29 cellular contexts compared by ENCODE assay signal in the genomic region with DNA sequence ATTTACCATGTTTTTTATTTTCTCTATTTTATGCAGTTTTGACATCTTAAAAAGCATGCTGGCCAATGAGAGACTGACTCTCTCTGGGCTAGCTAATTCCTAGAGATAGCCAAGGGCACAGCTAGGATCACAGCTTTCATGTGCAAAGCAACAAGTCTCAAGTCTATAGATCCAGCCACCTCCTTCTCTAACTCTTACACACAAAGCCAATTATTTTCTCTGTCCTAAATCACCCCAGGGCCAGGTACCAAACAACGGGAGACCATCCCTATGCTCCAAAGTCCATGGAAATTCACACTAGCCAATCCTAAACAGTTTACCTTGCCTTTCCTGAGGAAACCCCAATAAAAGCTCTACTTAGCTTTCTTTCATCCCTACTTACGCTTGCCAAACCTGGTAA. TPM values are rescaled to one million over a fixed set of nuclear protein-coding genes. Genes with fewer than 3 reads are reported as not detected.
"Had no signal": no experiment of that assay in that cellular context is flagged by ENCODE, and none has a peak within 500 bp of the region (broad histone marks: within the 10 kb centered on the region; RNA-seq: fewer than 3 reads in every experiment).

No MANE protein-coding gene starts in this region.

- H3K4me3 Mint-ChIP-seq: activated CD4-positive, alpha-beta T cell treated with anti-CD3 and anti-CD28 coated beads for 36 hours; activated CD8-positive, alpha-beta memory T cell treated with anti-CD3 and anti-CD28 coated beads, Interleukin-2, amount 10 ng/mL, durations not matched to agents 7 days and 5 days; activated CD8-positive, alpha-beta T cell treated with anti-CD3 and anti-CD28 coated beads, Interleukin-2, amount 10 ng/mL, durations not matched to agents 7 days and 5 days; activated naive CD8-positive, alpha-beta T cell; central memory CD8-positive, alpha-beta T cell; dendritic cell treated with granulocyte-macrophage colony-stimulating factor and Interleukin-4, amounts not matched to agents 40 ng/mL and 50 ng/mL, for 4 days; naive thymus-derived CD8-positive, alpha-beta T cell; neural crest cell; stimulated activated effector memory CD8-positive, alpha-beta T cell treated with anti-CD3 and anti-CD28 coated beads, Interleukin-12 subunit alpha, Interleukin-12 subunit beta, amount 100 ng/mL, for 72 hours; stimulated activated naive CD8-positive, alpha-beta T cell treated with anti-CD3 and anti-CD28 coated beads, Interleukin-15, Interleukin-2, amounts not matched to agents 100 ng/mL and 50 ng/mL, for 24 hours; T-helper 2 cell treated with Interferon-gamma antibody and Interleukin-4, amounts not matched to agents 5 μg/mL and 100 μg/mL, for 36 hours had no signal

- H3K27ac ChIP-seq: skin epidermis, vagina had no signal

- DNase-seq: activated CD4-positive, alpha-beta T cell treated with anti-CD3 and anti-CD28 coated beads for 36 hours; activated CD4-positive, CD25-positive, alpha-beta regulatory T cell; activated CD8-positive, alpha-beta memory T cell treated with anti-CD3 and anti-CD28 coated beads, Interleukin-2, amount 10 ng/mL, durations not matched to agents 7 days and 5 days; activated CD8-positive, alpha-beta T cell treated with anti-CD3 and anti-CD28 coated beads, Interleukin-2, amount 10 ng/mL, durations not matched to agents 7 days and 5 days; activated effector memory CD4-positive, alpha-beta T cell treated with Interleukin-2 at 50 U/mL for 16 hours; activated naive CD4-positive, alpha-beta T cell treated with Interleukin-2 at 50 U/mL for 16 hours; activated T-cell treated with anti-CD3 and anti-CD28 coated beads for 4 hours; anterior cingulate cortex; glutamatergic neuron; islet precursor cell; left ventricle myocardium superior; mammary epithelial cell; naive thymus-derived CD8-positive, alpha-beta T cell; occipital lobe; posterior cingulate gyrus; retina; stimulated activated CD4-positive, alpha-beta T cell treated with anti-CD3 and anti-CD28 coated beads, Interleukin-4, amount 100 ng/mL, for 24 hours; T-helper 1 cell; upper lobe of left lung had no signal

- H3K9me3 ChIP-seq: upper lobe of left lung, vagina had no signal

- H3K27ac Mint-ChIP-seq: activated CD4-positive, alpha-beta T cell treated with anti-CD3 and anti-CD28 coated beads for 36 hours; activated CD8-positive, alpha-beta memory T cell treated with anti-CD3 and anti-CD28 coated beads, Interleukin-2, amount 10 ng/mL, durations not matched to agents 7 days and 5 days; activated CD8-positive, alpha-beta T cell treated with anti-CD3 and anti-CD28 coated beads, Interleukin-2, amount 10 ng/mL, durations not matched to agents 7 days and 5 days; activated naive CD8-positive, alpha-beta T cell; dendritic cell treated with granulocyte-macrophage colony-stimulating factor and Interleukin-4, amounts not matched to agents 40 ng/mL and 50 ng/mL, for 4 days; naive thymus-derived CD8-positive, alpha-beta T cell; stimulated activated effector memory CD8-positive, alpha-beta T cell treated with anti-CD3 and anti-CD28 coated beads, Interleukin-12 subunit alpha, Interleukin-12 subunit beta, amount 100 ng/mL, for 72 hours; stimulated activated naive CD8-positive, alpha-beta T cell treated with anti-CD3 and anti-CD28 coated beads, Interleukin-15, Interleukin-2, amounts not matched to agents 100 ng/mL and 50 ng/mL, for 24 hours; T-helper 2 cell treated with Interferon-gamma antibody and Interleukin-4, amounts not matched to agents 5 μg/mL and 100 μg/mL, for 36 hours had no signal

- H3K27me3 ChIP-seq: upper lobe of left lung, vagina had no signal

- H3K9me3 Mint-ChIP-seq: central memory CD8-positive, alpha-beta T cell; dendritic cell treated with granulocyte-macrophage colony-stimulating factor and Interleukin-4, amounts not matched to agents 40 ng/mL and 50 ng/mL, for 4 days; naive thymus-derived CD8-positive, alpha-beta T cell; neural crest cell; stimulated activated effector memory CD8-positive, alpha-beta T cell treated with anti-CD3 and anti-CD28 coated beads, Interleukin-12 subunit alpha, Interleukin-12 subunit beta, amount 100 ng/mL, for 72 hours; stimulated activated naive CD8-positive, alpha-beta T cell treated with anti-CD3 and anti-CD28 coated beads, Interleukin-15, Interleukin-2, amounts not matched to agents 100 ng/mL and 50 ng/mL, for 24 hours; T-helper 2 cell treated with Interferon-gamma antibody and Interleukin-4, amounts not matched to agents 5 μg/mL and 100 μg/mL, for 36 hours had no signal

- H3K4me3 ChIP-seq: skin epidermis, upper lobe of left lung, vagina had no signal

- H3K36me3 Mint-ChIP-seq: activated CD8-positive, alpha-beta memory T cell treated with anti-CD3 and anti-CD28 coated beads, Interleukin-2, amount 10 ng/mL, durations not matched to agents 7 days and 5 days; activated naive CD8-positive, alpha-beta T cell; naive thymus-derived CD8-positive, alpha-beta T cell; stimulated activated effector memory CD8-positive, alpha-beta T cell treated with anti-CD3 and anti-CD28 coated beads, Interleukin-12 subunit alpha, Interleukin-12 subunit beta, amount 100 ng/mL, for 72 hours had no signal

- H3K4me1 Mint-ChIP-seq: activated CD4-positive, alpha-beta T cell treated with anti-CD3 and anti-CD28 coated beads for 36 hours; activated CD8-positive, alpha-beta memory T cell treated with anti-CD3 and anti-CD28 coated beads, Interleukin-2, amount 10 ng/mL, durations not matched to agents 7 days and 5 days; central memory CD8-positive, alpha-beta T cell; naive thymus-derived CD8-positive, alpha-beta T cell; neural crest cell; stimulated activated effector memory CD8-positive, alpha-beta T cell treated with anti-CD3 and anti-CD28 coated beads, Interleukin-12 subunit alpha, Interleukin-12 subunit beta, amount 100 ng/mL, for 72 hours had no signal

- ATAC-seq: activated CD4-positive, alpha-beta T cell treated with anti-CD3 and anti-CD28 coated beads for 36 hours; activated CD8-positive, alpha-beta memory T cell treated with anti-CD3 and anti-CD28 coated beads, Interleukin-2, amount 10 ng/mL, durations not matched to agents 7 days and 5 days; activated CD8-positive, alpha-beta T cell treated with anti-CD3 and anti-CD28 coated beads, Interleukin-2, amount 10 ng/mL, durations not matched to agents 7 days and 5 days; left ventricle myocardium superior; naive thymus-derived CD8-positive, alpha-beta T cell; sciatic nerve; stimulated activated effector memory CD8-positive, alpha-beta T cell treated with anti-CD3 and anti-CD28 coated beads, Interleukin-12 subunit alpha, Interleukin-12 subunit beta, amount 100 ng/mL, for 72 hours had no signal

- H3K4me1 ChIP-seq: vagina had no signal

RNA-seq across cellular contexts. Expression of gene ARHGAP29, which starts 38.0 kb away (rescaled TPM):
- total RNA-seq: activated CD8-positive, alpha-beta memory T cell treated with anti-CD3 and anti-CD28 coated beads, Interleukin-2, amount 10 ng/mL, durations not matched to agents 7 days and 5 days; activated CD8-positive, alpha-beta T cell treated with anti-CD3 and anti-CD28 coated beads, Interleukin-2, amount 10 ng/mL, durations not matched to agents 7 days and 5 days; naive thymus-derived CD8-positive, alpha-beta T cell had no signal
- polyA plus RNA-seq: naive thymus-derived CD8-positive, alpha-beta T cell had no signal
